ENCODE assay signal across 28 cellular contexts in genomic region chr3:52790337-52790736, GRCh38. TPM values are rescaled to one million over a fixed set of nuclear protein-coding genes. Genes with fewer than 3 reads are reported as not detected.
"Had no signal": no experiment of that assay in that cellular context is flagged by ENCODE, and none has a peak within 500 bp of the region (broad histone marks: within the 10 kb centered on the region; RNA-seq: fewer than 3 reads in every experiment).

No MANE protein-coding gene starts in this region.

- H3K27me3 Mint-ChIP-seq: activated CD8-positive, alpha-beta T cell treated with anti-CD3 and anti-CD28 coated beads for 36 hours; activated naive CD4-positive, alpha-beta T cell treated with anti-CD3 and anti-CD28 coated beads, Interleukin-2, amount 50 U/mL, for 24 hours had no signal

- ATAC-seq: activated CD4-positive, CD25-positive, alpha-beta regulatory T cell treated with anti-CD3 and anti-CD28 coated beads, Interleukin-2, amount 50 U/mL, for 24 hours; activated CD8-positive, alpha-beta T cell treated with anti-CD3 and anti-CD28 coated beads for 36 hours; Panc1; SK-N-SH treated with all-trans-retinoic acid at 6 μM for 48 hours had no signal

- H3K9me3 Mint-ChIP-seq: activated CD8-positive, alpha-beta T cell treated with anti-CD3 and anti-CD28 coated beads for 36 hours; activated naive CD4-positive, alpha-beta T cell treated with anti-CD3 and anti-CD28 coated beads, Interleukin-2, amount 50 U/mL, for 24 hours; T-helper 2 cell treated with Interferon-gamma antibody and Interleukin-4, amounts not matched to agents 5 μg/mL and 100 μg/mL, for 36 hours had no signal

- H3K27ac ChIP-seq: brain microvascular endothelial cell, cardiac muscle cell, RWPE1, SJSA1 had no signal

- H3K36me3 Mint-ChIP-seq: activated naive CD4-positive, alpha-beta T cell treated with anti-CD3 and anti-CD28 coated beads, Interleukin-2, amount 50 U/mL, for 24 hours had no signal

- H3K4me3 ChIP-seq: cardiac muscle cell, SJSA1 had no signal

- DNase-seq: activated CD4-positive, alpha-beta T cell treated with anti-CD3 and anti-CD28 coated beads for 4 hours; activated CD8-positive, alpha-beta memory T cell treated with anti-CD3 and anti-CD28 coated beads, Interleukin-2, amount 50 U/mL, for 4 hours; activated CD8-positive, alpha-beta T cell treated with anti-CD3 and anti-CD28 coated beads for 36 hours; activated T-cell treated with anti-CD3 and anti-CD28 coated beads, Interleukin-2, amount 50 U/mL, for 1 hour; amygdala; brain microvascular endothelial cell; Karpas-422; MM.1S; NCI-H1105; NCI-H1436; NCI-H1694 treated with DMSO at 0.1 percent for 48 hours; NCI-H2029 treated with DMSO at 0.1 percent for 48 hours; NCI-H345; NCI-H510A; NCI-H526 treated with DMSO at 0.1 percent for 48 hours; NCI-H82; OCI-M1; SHP77; SW 1271 had no signal

- H3K27ac Mint-ChIP-seq: activated CD8-positive, alpha-beta T cell treated with anti-CD3 and anti-CD28 coated beads for 36 hours; activated naive CD4-positive, alpha-beta T cell treated with anti-CD3 and anti-CD28 coated beads, Interleukin-2, amount 50 U/mL, for 24 hours; T-helper 2 cell treated with Interferon-gamma antibody and Interleukin-4, amounts not matched to agents 5 μg/mL and 100 μg/mL, for 36 hours had no signal

- H3K9me3 ChIP-seq: SJSA1 had no signal

- H3K4me1 ChIP-seq: SJSA1 had no signal

- H3K27me3 ChIP-seq: brain microvascular endothelial cell, cardiac muscle cell, SJSA1 had no signal

- H3K4me1 Mint-ChIP-seq: activated naive CD4-positive, alpha-beta T cell treated with anti-CD3 and anti-CD28 coated beads, Interleukin-2, amount 50 U/mL, for 24 hours had no signal

- H3K36me3 ChIP-seq: brain microvascular endothelial cell, cardiac muscle cell, SJSA1 had no signal

- H3K4me3 Mint-ChIP-seq: activated CD8-positive, alpha-beta T cell treated with anti-CD3 and anti-CD28 coated beads for 36 hours; activated naive CD4-positive, alpha-beta T cell treated with anti-CD3 and anti-CD28 coated beads, Interleukin-2, amount 50 U/mL, for 24 hours; T-helper 2 cell treated with Interferon-gamma antibody and Interleukin-4, amounts not matched to agents 5 μg/mL and 100 μg/mL, for 36 hours had no signal

RNA-seq across cellular contexts. Expression of gene ITIH3, which starts 4.3 kb away (rescaled TPM):
- total RNA-seq: activated CD8-positive, alpha-beta T cell treated with anti-CD3 and anti-CD28 coated beads for 36 hours; T-helper 1 cell treated with Interleukin-12 subunit alpha and Interleukin-12 subunit beta and Interleukin-4 antibody, amounts not matched to agents 30 ng/mL and 1 ng/mL, for 36 hours had no signal

RNA-seq across cellular contexts. Expression of gene ITIH1, which starts 12.9 kb away (rescaled TPM):
- total RNA-seq: activated CD8-positive, alpha-beta T cell treated with anti-CD3 and anti-CD28 coated beads for 36 hours; cardiac muscle cell; SJSA1; T-helper 1 cell treated with Interleukin-12 subunit alpha and Interleukin-12 subunit beta and Interleukin-4 antibody, amounts not matched to agents 30 ng/mL and 1 ng/mL, for 36 hours had no signal

RNA-seq across cellular contexts. Expression of gene ITIH4, which starts 40.1 kb away (rescaled TPM):
- total RNA-seq: SJSA1 had no signal

RNA-seq across cellular contexts. Expression of gene MUSTN1, which starts 44.5 kb away (rescaled TPM):
- total RNA-seq: activated CD8-positive, alpha-beta T cell treated with anti-CD3 and anti-CD28 coated beads for 36 hours; cardiac muscle cell; SJSA1 had no signal
- polyA plus RNA-seq: cardiac muscle cell had no signal
